In the genomic region with DNA sequence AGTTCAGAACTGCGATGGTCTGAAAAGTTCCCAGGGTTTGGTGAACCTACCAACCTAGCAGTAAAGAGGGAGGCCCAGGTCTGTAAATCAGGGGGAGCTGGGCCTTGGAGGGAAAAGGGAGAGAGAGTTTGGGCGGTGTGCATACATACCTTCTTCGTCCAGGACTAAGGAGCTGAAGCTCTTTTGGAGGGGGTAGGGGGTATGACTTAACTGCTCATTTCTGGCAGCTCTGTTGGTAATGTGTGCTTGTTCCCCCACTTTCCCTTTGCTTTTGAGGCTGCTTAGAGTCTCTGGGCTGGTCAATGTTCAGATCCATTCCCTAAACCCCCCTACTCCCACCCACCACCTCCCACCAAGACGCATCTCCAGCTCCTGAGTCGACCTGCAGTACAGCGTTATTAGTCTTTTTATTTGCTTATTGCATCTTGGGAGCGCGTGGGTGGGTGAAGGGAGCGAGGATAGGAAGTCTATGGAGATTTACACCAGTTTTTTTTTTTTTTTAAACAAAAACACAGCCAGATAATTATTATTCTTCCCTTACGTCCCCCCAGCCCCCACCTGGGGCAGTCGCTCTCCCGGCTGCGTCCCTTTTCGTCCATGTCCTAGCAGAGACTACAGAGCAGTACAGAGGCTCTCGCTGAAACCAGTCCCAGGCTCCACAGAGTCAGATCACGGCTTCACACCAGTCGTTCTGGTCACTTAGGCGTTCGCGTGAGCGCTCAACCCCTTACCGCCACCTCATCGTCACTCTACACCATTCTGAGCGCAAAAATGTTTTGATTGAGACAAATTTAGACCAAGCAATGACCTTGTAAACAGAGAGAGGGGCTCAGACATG, we compare ENCODE assay signal across 8 cellular contexts. TPM values are rescaled to one million over a fixed set of nuclear protein-coding genes. Genes with fewer than 3 reads are reported as not detected.
DNase-seq lines count a peak whose midpoint lies in the region; FAIRE-seq and TF ChIP-seq lines count a peak whose summit lies in the region.

No MANE protein-coding gene starts in this region.

- no peaks in the 10 kb centered on the region for H3K9me3 Mint-ChIP-seq in activated naive CD4-positive, alpha-beta T cell treated with anti-CD3 and anti-CD28 coated beads for 36 hours

- peaks cover 55% of the 10 kb centered on the region for H3K4me1 Mint-ChIP-seq in activated naive CD4-positive, alpha-beta T cell treated with anti-CD3 and anti-CD28 coated beads for 36 hours (ENCODE audit: low read depth)

- intact Hi-C loops in activated naive CD4-positive, alpha-beta T cell treated with anti-CD3 and anti-CD28 coated beads for 36 hours (cut with micrococcal nuclease): loop anchor here (5.0 kb wide), 1 partner anchor 195 kb away; a partner anchor contains a TSS
- intact Hi-C loops in testis (cut with DNase I; ENCODE audit: low total_unique reads): no loop called here

- TF ChIP-seq CTCF in bronchial epithelial cell (IDR thresholded peaks at IDR 0.05; ENCODE audit: insufficient read depth, low read length, severe bottlenecking) (no peak), testis (IDR thresholded peaks at IDR 0.05) (no peak)

- H3K27ac Mint-ChIP-seq in activated naive CD4-positive, alpha-beta T cell treated with anti-CD3 and anti-CD28 coated beads for 36 hours: no peak overlapping the region

- TF ChIP-seq POLR2A in testis (IDR thresholded peaks at IDR 0.05): no peak

- CTCF ChIA-PET in activated naive CD4-positive, alpha-beta T cell treated with anti-CD3 and anti-CD28 coated beads for 36 hours (lab: Charles Lee): interaction anchor here (0.6 to 1.1 kb wide), 4 partner anchors 25 to 399 kb away, joined by 3 read pairs; a partner anchor contains a TSS

- H3K9me3 ChIP-seq in testis: no peaks in the 10 kb centered on the region

- H3K36me3 ChIP-seq in bronchial epithelial cell (ENCODE audit: control insufficient read depth, insufficient read depth, low read length): peaks cover 4% of the 10 kb centered on the region
- no peaks in the 10 kb centered on the region for H3K36me3 ChIP-seq in testis (ENCODE audit: low read depth, missing control alignments)

- DNase-seq in activated naive CD4-positive, alpha-beta T cell treated with anti-CD3 and anti-CD28 coated beads for 36 hours: no peak
- no peak for DNase-seq in activated naive CD4-positive, alpha-beta T cell treated with Interleukin-2 at 50 U/mL for 16 hours
- peak; percentile 42 for DNase-seq in bronchial epithelial cell (ENCODE audit: low read depth)
- DNase-seq in testis: peak; percentile 53
- DNase-seq in COR-L47 (lab: John Stamatoyannopoulos, UW): no peak
- DNase-seq in KBM-7: no peak
- no peak for DNase-seq in GM19239 (ENCODE audit: insufficient read length, low spot score)

- peaks cover 27% of the 10 kb centered on the region for H3K4me1 ChIP-seq in testis

- WGBS in testis, 2 donors: 8 to 15% methylated on average over 24 of the region's 24 CpGs

- H3K27ac ChIP-seq in layer of hippocampus (ENCODE audit: low read depth, low read length) (peak overlapping the region; percentile 93), testis (peak overlapping the region; percentile 88 to 94)

- in situ Hi-C loops in KBM-7 (cut with MboI; ENCODE audit: low pct_unique_long_range_greater_than_20kb, low sequenced_read_pairs): no loop called here

- peak overlapping the region; percentile 99 for H3K4me3 Mint-ChIP-seq in activated naive CD4-positive, alpha-beta T cell treated with anti-CD3 and anti-CD28 coated beads for 36 hours

- peaks cover 4% of the 10 kb centered on the region for H3K36me3 Mint-ChIP-seq in activated naive CD4-positive, alpha-beta T cell treated with anti-CD3 and anti-CD28 coated beads for 36 hours (ENCODE audit: low read depth)

- peaks cover 8% of the 10 kb centered on the region for H3K27me3 Mint-ChIP-seq in activated naive CD4-positive, alpha-beta T cell treated with anti-CD3 and anti-CD28 coated beads for 36 hours (ENCODE audit: low read depth)

- H3K4me3 ChIP-seq in bronchial epithelial cell (ENCODE audit: low read depth, low read length) (peak overlapping the region; percentile 91), testis (peak overlapping the region; percentile 53 to 90)

- no peak for FAIRE-seq in bronchial epithelial cell (lab: Jason Lieb, UNC)
- no peak for FAIRE-seq in GM19239 (lab: Jason Lieb, UNC)

- H3K27me3 ChIP-seq in bronchial epithelial cell (ENCODE audit: control insufficient read depth, insufficient read depth, low read length) (no peaks in the 10 kb centered on the region), layer of hippocampus (ENCODE audit: control insufficient read depth, insufficient read depth, low read length) (no peaks in the 10 kb centered on the region), testis (no peaks in the 10 kb centered on the region)

RNA-seq across cellular contexts. Expression of a gene that starts 0.9 kb away (rescaled TPM):
- 1 to 10 TPM; 1.1 TPM for total RNA-seq in activated naive CD4-positive, alpha-beta T cell treated with anti-CD3 and anti-CD28 coated beads for 36 hours
- total RNA-seq in bronchial epithelial cell (not detected in 2 replicates), testis (1 to 10 TPM; 4.2 to 6.2 TPM)
- polyA plus RNA-seq in testis (ENCODE audit: insufficient read depth, low read depth, low replicate concordance): 6.1 TPM

RNA-seq across cellular contexts. Expression of a gene that starts 1.3 kb away (rescaled TPM):
- 10 to 100 TPM; 13.2 to 14.8 TPM for total RNA-seq in activated naive CD4-positive, alpha-beta T cell treated with anti-CD3 and anti-CD28 coated beads for 36 hours
- total RNA-seq in bronchial epithelial cell: 5.8 and 38.5 TPM in 2 replicates
- total RNA-seq in testis: 10 to 100 TPM; 33.9 to 92.8 TPM
- 18.9 TPM for polyA plus RNA-seq in testis (ENCODE audit: insufficient read depth, low read depth, low replicate concordance)

RNA-seq across cellular contexts. Expression of a gene that starts 11.8 kb away (rescaled TPM):
- 1 to 10 TPM; 6.1 to 9.5 TPM for total RNA-seq in activated naive CD4-positive, alpha-beta T cell treated with anti-CD3 and anti-CD28 coated beads for 36 hours
- 0.26 and 1.7 TPM in 2 replicates for total RNA-seq in bronchial epithelial cell
- 10 to 100 TPM; 24.3 to 25.7 TPM for total RNA-seq in testis
- 13.9 TPM for polyA plus RNA-seq in testis (ENCODE audit: insufficient read depth, low read depth, low replicate concordance)

RNA-seq across cellular contexts. Expression of a gene that starts 22.5 kb away (rescaled TPM):
- total RNA-seq in activated naive CD4-positive, alpha-beta T cell treated with anti-CD3 and anti-CD28 coated beads for 36 hours: 1 to 10 TPM; 6.0 to 6.2 TPM
- total RNA-seq in bronchial epithelial cell: 7.4 and 8.4 TPM in 2 replicates
- total RNA-seq in testis: 1 to 10 TPM; 7.2 to 9.5 TPM
- polyA plus RNA-seq in testis (ENCODE audit: insufficient read depth, low read depth, low replicate concordance): 11.6 TPM

RNA-seq across cellular contexts. Expression of a gene that starts 23.3 kb away (rescaled TPM):
- 10 to 100 TPM; 25.8 to 26.5 TPM for total RNA-seq in activated naive CD4-positive, alpha-beta T cell treated with anti-CD3 and anti-CD28 coated beads for 36 hours
- total RNA-seq in bronchial epithelial cell (5.8 and 9.0 TPM in 2 replicates), testis (100 to 1,000 TPM; 107 to 115 TPM)
- 158 TPM for polyA plus RNA-seq in testis (ENCODE audit: insufficient read depth, low read depth, low replicate concordance)

Comparison
In these comparisons a context has a peak if more than half of its experiments do, and no peak if none do; other contexts are left out.
1. DNase-seq: peak in bronchial epithelial cell (single experiment) and testis (single experiment); none in activated naive CD4-positive, alpha-beta T cell treated with anti-CD3 and anti-CD28 coated beads for 36 hours (single experiment), activated naive CD4-positive, alpha-beta T cell treated with Interleukin-2 at 50 U/mL for 16 hours (single experiment), COR-L47 (single experiment), KBM-7 (single experiment) and GM19239 (single experiment).